1 cellular context compared by ENCODE assay signal in the genomic region with DNA sequence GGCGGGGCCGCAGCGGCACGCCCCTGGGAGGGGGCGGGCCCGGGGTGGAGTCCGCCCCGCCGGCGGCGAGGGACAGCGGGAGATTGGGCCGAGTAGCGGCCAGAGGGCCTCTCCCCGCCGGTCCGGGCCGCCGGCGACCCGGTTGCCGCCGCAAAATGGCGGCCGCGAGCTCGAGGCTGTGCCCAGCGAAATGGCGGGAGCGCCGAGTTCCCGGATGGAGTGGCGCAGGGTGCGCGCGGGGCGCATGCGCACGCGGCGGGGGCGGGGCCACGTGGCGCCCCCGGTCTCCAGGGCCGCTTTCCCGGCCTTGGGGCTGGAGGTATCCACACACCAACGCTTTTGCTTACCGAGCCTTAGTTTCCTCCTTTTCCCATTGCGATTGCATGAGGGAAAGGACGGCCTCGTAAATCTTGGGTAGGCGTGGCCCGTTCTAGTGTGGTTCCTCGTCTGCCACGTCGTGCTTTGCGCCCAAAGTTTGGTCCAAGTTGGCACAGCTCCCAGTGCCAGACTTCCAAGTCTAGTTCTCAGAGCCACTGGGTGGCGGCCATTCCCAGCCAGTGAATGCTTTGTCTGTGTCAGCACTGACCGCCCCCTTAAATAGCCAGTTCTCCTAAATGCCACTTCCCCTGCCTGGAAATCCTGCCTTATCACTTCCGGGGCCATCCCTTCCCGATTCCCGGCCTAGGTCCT.
TF ChIP-seq lines count a peak whose summit lies in the region.

No MANE protein-coding gene starts in this region.

TF ChIP-seq in K562, 482 proteins besides CTCF, POLR2A, EP300 and RAD21 (continued from another document):
- TF ChIP-seq, protein P1, sequence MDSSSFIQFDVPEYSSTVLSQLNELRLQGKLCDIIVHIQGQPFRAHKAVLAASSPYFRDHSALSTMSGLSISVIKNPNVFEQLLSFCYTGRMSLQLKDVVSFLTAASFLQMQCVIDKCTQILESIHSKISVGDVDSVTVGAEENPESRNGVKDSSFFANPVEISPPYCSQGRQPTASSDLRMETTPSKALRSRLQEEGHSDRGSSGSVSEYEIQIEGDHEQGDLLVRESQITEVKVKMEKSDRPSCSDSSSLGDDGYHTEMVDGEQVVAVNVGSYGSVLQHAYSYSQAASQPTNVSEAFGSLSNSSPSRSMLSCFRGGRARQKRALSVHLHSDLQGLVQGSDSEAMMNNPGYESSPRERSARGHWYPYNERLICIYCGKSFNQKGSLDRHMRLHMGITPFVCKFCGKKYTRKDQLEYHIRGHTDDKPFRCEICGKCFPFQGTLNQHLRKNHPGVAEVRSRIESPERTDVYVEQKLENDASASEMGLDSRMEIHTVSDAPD (CRISPR knock-in tag; IDR thresholded peaks at IDR 0.05) = no peak
- TF ChIP-seq, protein P2, sequence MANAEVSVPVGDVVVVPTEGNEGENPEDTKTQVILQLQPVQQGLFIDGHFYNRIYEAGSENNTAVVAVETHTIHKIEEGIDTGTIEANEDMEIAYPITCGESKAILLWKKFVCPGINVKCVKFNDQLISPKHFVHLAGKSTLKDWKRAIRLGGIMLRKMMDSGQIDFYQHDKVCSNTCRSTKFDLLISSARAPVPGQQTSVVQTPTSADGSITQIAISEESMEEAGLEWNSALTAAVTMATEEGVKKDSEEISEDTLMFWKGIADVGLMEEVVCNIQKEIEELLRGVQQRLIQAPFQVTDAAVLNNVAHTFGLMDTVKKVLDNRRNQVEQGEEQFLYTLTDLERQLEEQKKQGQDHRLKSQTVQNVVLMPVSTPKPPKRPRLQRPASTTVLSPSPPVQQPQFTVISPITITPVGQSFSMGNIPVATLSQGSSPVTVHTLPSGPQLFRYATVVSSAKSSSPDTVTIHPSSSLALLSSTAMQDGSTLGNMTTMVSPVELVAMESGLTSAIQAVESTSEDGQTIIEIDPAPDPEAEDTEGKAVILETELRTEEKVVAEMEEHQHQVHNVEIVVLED (CRISPR knock-in tag; IDR thresholded peaks at IDR 0.05) = peak; percentile 67
- TF ChIP-seq ZNF282 (CRISPR knock-in tag; IDR thresholded peaks at IDR 0.05) = 0 out of 2 replicates have a peak, but pooled peaks have one; percentile 76
- TF ChIP-seq, protein P3, sequence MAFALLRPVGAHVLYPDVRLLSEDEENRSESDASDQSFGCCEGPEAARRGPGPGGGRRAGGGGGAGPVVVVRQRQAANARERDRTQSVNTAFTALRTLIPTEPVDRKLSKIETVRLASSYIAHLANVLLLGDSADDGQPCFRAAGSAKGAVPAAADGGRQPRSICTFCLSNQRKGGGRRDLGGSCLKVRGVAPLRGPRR (CRISPR knock-in tag; IDR thresholded peaks at IDR 0.05) = no peak
- peak; percentile 16 for TF ChIP-seq CHD1 (IDR thresholded peaks at IDR 0.05; ENCODE audit: low read length)
- TF ChIP-seq YBX1 (IDR thresholded peaks at IDR 0.05) = no peak
- TF ChIP-seq, protein P4, sequence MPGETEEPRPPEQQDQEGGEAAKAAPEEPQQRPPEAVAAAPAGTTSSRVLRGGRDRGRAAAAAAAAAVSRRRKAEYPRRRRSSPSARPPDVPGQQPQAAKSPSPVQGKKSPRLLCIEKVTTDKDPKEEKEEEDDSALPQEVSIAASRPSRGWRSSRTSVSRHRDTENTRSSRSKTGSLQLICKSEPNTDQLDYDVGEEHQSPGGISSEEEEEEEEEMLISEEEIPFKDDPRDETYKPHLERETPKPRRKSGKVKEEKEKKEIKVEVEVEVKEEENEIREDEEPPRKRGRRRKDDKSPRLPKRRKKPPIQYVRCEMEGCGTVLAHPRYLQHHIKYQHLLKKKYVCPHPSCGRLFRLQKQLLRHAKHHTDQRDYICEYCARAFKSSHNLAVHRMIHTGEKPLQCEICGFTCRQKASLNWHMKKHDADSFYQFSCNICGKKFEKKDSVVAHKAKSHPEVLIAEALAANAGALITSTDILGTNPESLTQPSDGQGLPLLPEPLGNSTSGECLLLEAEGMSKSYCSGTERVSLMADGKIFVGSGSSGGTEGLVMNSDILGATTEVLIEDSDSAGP (CRISPR knock-in tag; IDR thresholded peaks at IDR 0.05) = no peak
- TF ChIP-seq SREBF1 (IDR thresholded peaks at IDR 0.05; ENCODE audit: borderline replicate concordance, low read depth, low read length) = 0 out of 2 replicates have a peak, but pooled peaks have one; percentile 4
- no peak; the same call in 1 of the 2 replicates for TF ChIP-seq GTF2A2 (tag; IDR thresholded peaks at IDR 0.05)
- TF ChIP-seq FOXA1 (IDR thresholded peaks at IDR 0.05; ENCODE audit: borderline replicate concordance) = no peak
- 0 out of 2 replicates have a peak, but pooled peaks have one; percentile 14 for TF ChIP-seq ZBTB7A (IDR thresholded peaks at IDR 0.05; ENCODE audit: borderline replicate concordance, control insufficient read depth, low read depth, low read length)
- TF ChIP-seq MEF2A (IDR thresholded peaks at IDR 0.05; ENCODE audit: control insufficient read depth, low read depth, low read length) = no peak
- TF ChIP-seq, protein P5, sequence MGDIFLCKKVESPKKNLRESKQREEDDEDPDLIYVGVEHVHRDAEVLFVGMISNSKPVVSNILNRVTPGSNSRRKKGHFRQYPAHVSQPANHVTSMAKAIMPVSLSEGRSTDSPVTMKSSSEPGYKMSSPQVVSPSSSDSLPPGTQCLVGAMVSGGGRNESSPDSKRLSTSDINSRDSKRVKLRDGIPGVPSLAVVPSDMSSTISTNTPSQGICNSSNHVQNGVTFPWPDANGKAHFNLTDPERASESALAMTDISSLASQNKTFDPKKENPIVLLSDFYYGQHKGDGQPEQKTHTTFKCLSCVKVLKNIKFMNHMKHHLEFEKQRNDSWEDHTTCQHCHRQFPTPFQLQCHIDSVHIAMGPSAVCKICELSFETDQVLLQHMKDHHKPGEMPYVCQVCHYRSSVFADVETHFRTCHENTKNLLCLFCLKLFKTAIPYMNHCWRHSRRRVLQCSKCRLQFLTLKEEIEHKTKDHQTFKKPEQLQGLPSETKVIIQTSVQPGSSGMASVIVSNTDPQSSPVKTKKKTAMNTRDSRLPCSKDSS (IDR thresholded peaks at IDR 0.05; ENCODE audit: low read depth, partially characterized antibody) = no peak
- TF ChIP-seq ZNF12 (CRISPR knock-in tag; IDR thresholded peaks at IDR 0.05) = no peak
- TF ChIP-seq, protein P6, sequence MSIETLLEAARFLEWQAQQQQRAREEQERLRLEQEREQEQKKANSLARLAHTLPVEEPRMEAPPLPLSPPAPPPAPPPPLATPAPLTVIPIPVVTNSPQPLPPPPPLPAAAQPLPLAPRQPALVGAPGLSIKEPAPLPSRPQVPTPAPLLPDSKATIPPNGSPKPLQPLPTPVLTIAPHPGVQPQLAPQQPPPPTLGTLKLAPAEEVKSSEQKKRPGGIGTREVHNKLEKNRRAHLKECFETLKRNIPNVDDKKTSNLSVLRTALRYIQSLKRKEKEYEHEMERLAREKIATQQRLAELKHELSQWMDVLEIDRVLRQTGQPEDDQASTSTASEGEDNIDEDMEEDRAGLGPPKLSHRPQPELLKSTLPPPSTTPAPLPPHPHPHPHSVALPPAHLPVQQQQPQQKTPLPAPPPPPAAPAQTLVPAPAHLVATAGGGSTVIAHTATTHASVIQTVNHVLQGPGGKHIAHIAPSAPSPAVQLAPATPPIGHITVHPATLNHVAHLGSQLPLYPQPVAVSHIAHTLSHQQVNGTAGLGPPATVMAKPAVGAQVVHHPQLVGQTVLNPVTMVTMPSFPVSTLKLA (conservative IDR thresholded peaks at IDR 0.05) = peak; percentile 88 to 92
- TF ChIP-seq ZC3H4 (CRISPR knock-in tag; IDR thresholded peaks at IDR 0.05; ENCODE audit: borderline replicate concordance) = no peak; the same call in none of the 2 replicates
- peak; percentile 96 to 99 for TF ChIP-seq NONO (IDR thresholded peaks at IDR 0.05; ENCODE audit: low read depth in 2 of 2, low read length in 1 of 2)
- no peak for TF ChIP-seq DIDO1 (tag; IDR thresholded peaks at IDR 0.05; ENCODE audit: low read depth)
- TF ChIP-seq, protein P7, sequence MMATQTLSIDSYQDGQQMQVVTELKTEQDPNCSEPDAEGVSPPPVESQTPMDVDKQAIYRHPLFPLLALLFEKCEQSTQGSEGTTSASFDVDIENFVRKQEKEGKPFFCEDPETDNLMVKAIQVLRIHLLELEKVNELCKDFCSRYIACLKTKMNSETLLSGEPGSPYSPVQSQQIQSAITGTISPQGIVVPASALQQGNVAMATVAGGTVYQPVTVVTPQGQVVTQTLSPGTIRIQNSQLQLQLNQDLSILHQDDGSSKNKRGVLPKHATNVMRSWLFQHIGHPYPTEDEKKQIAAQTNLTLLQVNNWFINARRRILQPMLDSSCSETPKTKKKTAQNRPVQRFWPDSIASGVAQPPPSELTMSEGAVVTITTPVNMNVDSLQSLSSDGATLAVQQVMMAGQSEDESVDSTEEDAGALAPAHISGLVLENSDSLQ (IDR thresholded peaks at IDR 0.05) = peak; percentile 12; the same call in 1 of the 2 replicates
- TF ChIP-seq SAP30 (IDR thresholded peaks at IDR 0.05; ENCODE audit: borderline replicate concordance, insufficient read depth, low read depth, low read length, poor library complexity, severe bottlenecking) = peak; percentile 48
- TF ChIP-seq SRSF7 (optimal IDR thresholded peaks at IDR 0.05; ENCODE audit: low read depth, low read length) = no peak
- TF ChIP-seq NCOA4 (IDR thresholded peaks at IDR 0.05; ENCODE audit: partially characterized antibody) = no peak
- peak; percentile 19; the same call in 1 of the 2 replicates for TF ChIP-seq PML (IDR thresholded peaks at IDR 0.05; ENCODE audit: low read length)
- no peak for TF ChIP-seq SRSF1 (IDR thresholded peaks at IDR 0.05; ENCODE audit: low read depth, low read length)
- no peak for TF ChIP-seq ATF7 (IDR thresholded peaks at IDR 0.05)
- no peak for TF ChIP-seq MTA1 (IDR thresholded peaks at IDR 0.05; ENCODE audit: borderline replicate concordance)
- TF ChIP-seq RFX1 (IDR thresholded peaks at IDR 0.05) = no peak
- peak; percentile 66; the same call in 1 of the 2 replicates for TF ChIP-seq SP1 (CRISPR knock-in tag; IDR thresholded peaks at IDR 0.05)
